1 cellular context compared by ENCODE assay signal in the genomic region with DNA sequence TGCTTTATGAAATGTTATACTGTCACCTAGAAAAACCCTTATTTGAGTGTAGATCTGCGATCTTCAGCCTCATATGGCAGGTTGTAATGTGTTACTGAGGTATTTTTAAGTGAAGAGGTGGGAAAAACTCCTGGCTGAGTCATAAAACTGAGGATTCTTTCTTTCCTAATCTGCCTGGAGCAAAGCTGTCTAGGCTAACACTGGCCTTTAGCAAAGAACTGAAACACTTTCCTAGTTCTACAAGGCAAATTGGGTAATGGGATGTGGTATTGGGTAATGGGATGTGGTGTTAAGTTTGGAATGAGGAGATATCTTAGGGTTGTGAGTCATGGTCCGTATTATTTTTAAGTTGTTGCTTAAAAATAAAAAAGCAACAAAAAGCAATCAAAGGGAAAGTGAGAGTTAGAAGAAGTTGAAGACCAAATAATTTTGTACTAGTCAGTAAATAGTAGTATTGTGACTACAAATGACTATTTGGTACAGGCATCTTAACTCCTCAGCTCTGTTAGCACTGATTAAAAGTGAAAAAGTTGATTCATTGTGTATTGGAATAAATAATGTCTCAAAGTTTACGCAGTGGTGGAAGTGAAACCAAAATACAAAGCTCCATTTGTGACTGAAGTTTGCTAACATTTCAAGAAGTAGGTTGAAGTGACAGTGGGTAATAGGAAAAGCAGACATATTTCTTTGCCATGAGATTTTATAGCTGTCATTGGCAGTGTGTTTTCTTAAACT.
TF ChIP-seq lines count a peak whose summit lies in the region.

No MANE protein-coding gene starts in this region.

TF ChIP-seq in IMR-90, 13 proteins besides CTCF, POLR2A, EP300 and RAD21 (continued from another document):
- TF ChIP-seq, protein P1, sequence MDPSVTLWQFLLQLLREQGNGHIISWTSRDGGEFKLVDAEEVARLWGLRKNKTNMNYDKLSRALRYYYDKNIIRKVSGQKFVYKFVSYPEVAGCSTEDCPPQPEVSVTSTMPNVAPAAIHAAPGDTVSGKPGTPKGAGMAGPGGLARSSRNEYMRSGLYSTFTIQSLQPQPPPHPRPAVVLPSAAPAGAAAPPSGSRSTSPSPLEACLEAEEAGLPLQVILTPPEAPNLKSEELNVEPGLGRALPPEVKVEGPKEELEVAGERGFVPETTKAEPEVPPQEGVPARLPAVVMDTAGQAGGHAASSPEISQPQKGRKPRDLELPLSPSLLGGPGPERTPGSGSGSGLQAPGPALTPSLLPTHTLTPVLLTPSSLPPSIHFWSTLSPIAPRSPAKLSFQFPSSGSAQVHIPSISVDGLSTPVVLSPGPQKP (IDR thresholded peaks at IDR 0.05; ENCODE audit: borderline replicate concordance, low read depth, low read length), result no peak
- TF ChIP-seq MXI1 (IDR thresholded peaks at IDR 0.05; ENCODE audit: borderline replicate concordance, low read depth, low read length) (no peak), BHLHE40 (IDR thresholded peaks at IDR 0.05; ENCODE audit: low read depth, low read length) (no peak), MAFK (IDR thresholded peaks at IDR 0.05; ENCODE audit: low read depth, low read length) (no peak), RCOR1 (IDR thresholded peaks at IDR 0.05; ENCODE audit: insufficient replicate concordance, low read length) (no peak)
- TF ChIP-seq, protein P2, sequence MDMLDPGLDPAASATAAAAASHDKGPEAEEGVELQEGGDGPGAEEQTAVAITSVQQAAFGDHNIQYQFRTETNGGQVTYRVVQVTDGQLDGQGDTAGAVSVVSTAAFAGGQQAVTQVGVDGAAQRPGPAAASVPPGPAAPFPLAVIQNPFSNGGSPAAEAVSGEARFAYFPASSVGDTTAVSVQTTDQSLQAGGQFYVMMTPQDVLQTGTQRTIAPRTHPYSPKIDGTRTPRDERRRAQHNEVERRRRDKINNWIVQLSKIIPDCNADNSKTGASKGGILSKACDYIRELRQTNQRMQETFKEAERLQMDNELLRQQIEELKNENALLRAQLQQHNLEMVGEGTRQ (IDR thresholded peaks at IDR 0.05; ENCODE audit: low read depth, low read length), result no peak
TF ChIP-seq in IMR-90: peak in this region for 1.
